In the genomic region with DNA sequence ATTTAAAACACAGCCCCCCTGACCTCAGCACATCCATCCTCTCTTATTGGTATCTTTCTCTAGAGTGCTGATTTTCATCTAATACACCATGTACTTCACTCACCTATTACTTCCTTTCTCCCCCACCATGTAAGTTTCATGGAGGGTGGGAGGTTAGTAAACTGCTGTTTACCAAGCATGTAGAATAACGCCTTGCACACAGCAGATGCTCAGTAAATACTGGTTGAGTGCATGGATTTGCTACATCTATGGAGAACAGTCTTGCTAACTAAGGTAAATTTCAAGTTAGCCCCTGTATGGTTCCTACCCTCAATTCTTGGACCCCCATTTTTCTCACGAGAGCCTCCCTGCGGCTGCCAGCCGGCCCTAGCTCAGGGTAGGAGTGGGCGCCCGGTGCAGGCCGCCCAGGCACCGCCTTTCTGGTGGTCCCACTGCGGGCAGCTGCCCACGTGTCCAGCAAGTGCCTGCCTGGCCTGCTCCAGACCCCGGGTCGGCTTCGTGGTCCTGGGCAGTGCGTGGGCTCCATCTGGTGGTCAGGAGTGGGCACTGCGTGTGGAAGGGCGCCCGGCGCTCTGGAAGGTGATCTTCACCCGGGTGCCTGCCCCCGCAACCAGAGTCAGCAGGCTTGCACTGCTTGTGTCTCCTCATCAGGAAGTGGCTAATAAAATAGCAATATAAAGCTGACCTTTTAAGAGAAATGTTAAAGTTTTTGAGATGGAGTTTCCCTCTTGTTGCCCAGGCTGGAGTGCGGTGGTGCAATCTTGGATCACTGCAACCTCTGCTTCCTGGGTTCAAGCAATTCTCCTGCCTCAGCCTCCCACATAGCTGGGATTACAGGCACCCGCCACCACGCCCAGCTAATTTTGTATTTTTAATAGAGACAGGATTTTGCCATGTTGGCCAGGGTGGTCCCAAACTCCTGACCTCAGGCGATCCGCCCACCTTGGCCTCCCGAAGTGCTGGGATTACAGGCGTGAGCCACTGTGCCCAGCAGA, we compare ENCODE assay signal across 8 cellular contexts.
DNase-seq lines count a peak whose midpoint lies in the region; ATAC-seq lines count a peak whose summit lies in the region.

No MANE protein-coding gene starts in this region.

- ATAC-seq in GM18873 (IDR thresholded peaks at IDR 0.05; ENCODE audit: low FRiP score, unreplicated experiment) (peak; percentile 54), HG03108 (IDR thresholded peaks at IDR 0.05; ENCODE audit: unreplicated experiment) (peak; percentile 76)
- peak; percentile 62 for ATAC-seq in effector memory CD8-positive, alpha-beta T cell (replicated peaks)

- peaks cover 42% of the 10 kb centered on the region for H3K4me1 Mint-ChIP-seq in activated CD4-positive, alpha-beta memory T cell treated with anti-CD3 and anti-CD28 coated beads, Interleukin-2, amount 10 ng/mL, durations not matched to agents 7 days and 5 days
- H3K4me1 Mint-ChIP-seq in effector memory CD8-positive, alpha-beta T cell (ENCODE audit: low read depth in 2 of 2): peaks cover 18 to 44% of the 10 kb centered on the region in 2 donors

- DNase-seq in AG20443 (ENCODE audit: low spot score) (peak; percentile 93), NCI-H510A treated with DMSO at 0.1 percent for 48 hours (lab: John Stamatoyannopoulos, UW) (peak; percentile 52), midbrain (lab: John Stamatoyannopoulos, UW) (peak; percentile 67)
- peak; percentile 59 for DNase-seq in activated CD4-positive, alpha-beta memory T cell treated with anti-CD3 and anti-CD28 coated beads, Interleukin-2, amount 10 ng/mL, durations not matched to agents 7 days and 5 days
- peak; percentile 55 to 62 (median 56) for DNase-seq in effector memory CD8-positive, alpha-beta T cell
- peak; percentile 26 to 32 for DNase-seq in stimulated activated CD8-positive, alpha-beta memory T cell treated with anti-CD3 and anti-CD28 coated beads, Interleukin-4, amount 100 ng/mL, for 1 hour (ENCODE audit: low read depth in 2 of 2, low spot score in 1 of 2)

- CTCF ChIA-PET in activated CD4-positive, alpha-beta memory T cell treated with anti-CD3 and anti-CD28 coated beads, Interleukin-2, amount 10 ng/mL, durations not matched to agents 7 days and 5 days (lab: Charles Lee): interaction anchor here (0.6 to 2.5 kb wide), 21 partner anchors 9 to 324 kb away, joined by 3 to 14 read pairs (median 5); a partner anchor contains a TSS

- H3K9me3 Mint-ChIP-seq in activated CD4-positive, alpha-beta memory T cell treated with anti-CD3 and anti-CD28 coated beads, Interleukin-2, amount 10 ng/mL, durations not matched to agents 7 days and 5 days: no peaks in the 10 kb centered on the region
- H3K9me3 Mint-ChIP-seq in effector memory CD8-positive, alpha-beta T cell: no peaks in the 10 kb centered on the region

- H3K4me3 Mint-ChIP-seq in activated CD4-positive, alpha-beta memory T cell treated with anti-CD3 and anti-CD28 coated beads, Interleukin-2, amount 10 ng/mL, durations not matched to agents 7 days and 5 days: no peak overlapping the region
- peak overlapping the region in 1 of 2 donors; percentile 34 for H3K4me3 Mint-ChIP-seq in effector memory CD8-positive, alpha-beta T cell

- H3K27me3 Mint-ChIP-seq in activated CD4-positive, alpha-beta memory T cell treated with anti-CD3 and anti-CD28 coated beads, Interleukin-2, amount 10 ng/mL, durations not matched to agents 7 days and 5 days: peaks cover 5% of the 10 kb centered on the region
- peaks cover 0 to 5% of the 10 kb centered on the region in 2 donors for H3K27me3 Mint-ChIP-seq in effector memory CD8-positive, alpha-beta T cell

- POLR2A ChIA-PET in activated CD4-positive, alpha-beta memory T cell treated with anti-CD3 and anti-CD28 coated beads, Interleukin-2, amount 10 ng/mL, durations not matched to agents 7 days and 5 days (lab: Charles Lee): interaction anchor here (0.9 kb wide), 2 partner anchors 29 to 66 kb away, joined by 3 read pairs; no protein-coding TSS in a partner anchor

- no peak overlapping the region for H3K27ac Mint-ChIP-seq in activated CD4-positive, alpha-beta memory T cell treated with anti-CD3 and anti-CD28 coated beads, Interleukin-2, amount 10 ng/mL, durations not matched to agents 7 days and 5 days
- H3K27ac Mint-ChIP-seq in effector memory CD8-positive, alpha-beta T cell: peak overlapping the region; percentile 91 to 95

- peaks cover 27% of the 10 kb centered on the region for H3K36me3 Mint-ChIP-seq in activated CD4-positive, alpha-beta memory T cell treated with anti-CD3 and anti-CD28 coated beads, Interleukin-2, amount 10 ng/mL, durations not matched to agents 7 days and 5 days (ENCODE audit: low read depth)
- peaks cover 15% of the 10 kb centered on the region for H3K36me3 Mint-ChIP-seq in effector memory CD8-positive, alpha-beta T cell (ENCODE audit: insufficient read depth)

Comparison
In these comparisons a context has a peak if more than half of its experiments do, and no peak if none do; other contexts are left out.
1. Peak in every context shown above with its lines: DNase-seq and ATAC-seq.
2. DNase-seq: peak in every context shown above with its lines; median percentile 93 in AG20443; 67 in midbrain; 59 in activated CD4-positive, alpha-beta memory T cell treated with anti-CD3 and anti-CD28 coated beads, Interleukin-2, amount 10 ng/mL, durations not matched to agents 7 days and 5 days; 56 in effector memory CD8-positive, alpha-beta T cell; 52 in NCI-H510A treated with DMSO at 0.1 percent for 48 hours; 29 in stimulated activated CD8-positive, alpha-beta memory T cell treated with anti-CD3 and anti-CD28 coated beads, Interleukin-4, amount 100 ng/mL, for 1 hour.